1 cellular context compared by ENCODE assay signal in genomic region chr5:71013575-71013974, GRCh38.
TF ChIP-seq lines count a peak whose summit lies in the region.

No MANE protein-coding gene starts in this region.

TF ChIP-seq in HCT116, 20 proteins besides CTCF, POLR2A, EP300 and RAD21 (continued from another document):
- TF ChIP-seq, protein P1, sequence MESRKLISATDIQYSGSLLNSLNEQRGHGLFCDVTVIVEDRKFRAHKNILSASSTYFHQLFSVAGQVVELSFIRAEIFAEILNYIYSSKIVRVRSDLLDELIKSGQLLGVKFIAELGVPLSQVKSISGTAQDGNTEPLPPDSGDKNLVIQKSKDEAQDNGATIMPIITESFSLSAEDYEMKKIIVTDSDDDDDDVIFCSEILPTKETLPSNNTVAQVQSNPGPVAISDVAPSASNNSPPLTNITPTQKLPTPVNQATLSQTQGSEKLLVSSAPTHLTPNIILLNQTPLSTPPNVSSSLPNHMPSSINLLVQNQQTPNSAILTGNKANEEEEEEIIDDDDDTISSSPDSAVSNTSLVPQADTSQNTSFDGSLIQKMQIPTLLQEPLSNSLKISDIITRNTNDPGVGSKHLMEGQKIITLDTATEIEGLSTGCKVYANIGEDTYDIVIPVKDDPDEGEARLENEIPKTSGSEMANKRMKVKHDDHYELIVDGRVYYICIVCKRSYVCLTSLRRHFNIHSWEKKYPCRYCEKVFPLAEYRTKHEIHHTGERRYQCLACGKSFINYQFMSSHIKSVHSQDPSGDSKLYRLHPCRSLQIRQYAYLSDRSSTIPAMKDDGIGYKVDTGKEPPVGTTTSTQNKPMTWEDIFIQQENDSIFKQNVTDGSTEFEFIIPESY (IDR thresholded peaks at IDR 0.05; ENCODE audit: extremely low read depth, insufficient replicate concordance, low read length): no peak
- no peak for TF ChIP-seq POLR2AphosphoS5 (IDR thresholded peaks at IDR 0.05; ENCODE audit: low read depth, low read length)
- TF ChIP-seq SIN3A (IDR thresholded peaks at IDR 0.05; ENCODE audit: low read depth): no peak
- no peak for TF ChIP-seq SRF (IDR thresholded peaks at IDR 0.05; ENCODE audit: low read depth)
- no peak for TF ChIP-seq ZNF274 (IDR thresholded peaks at IDR 0.05; ENCODE audit: low read depth, low read length)
- no peak for TF ChIP-seq YY1 (IDR thresholded peaks at IDR 0.05; ENCODE audit: extremely low read depth, insufficient replicate concordance, low read depth, low read length)
- no peak for TF ChIP-seq REST (IDR thresholded peaks at IDR 0.05; ENCODE audit: low read depth)
- TF ChIP-seq EZH2phosphoT487 (IDR thresholded peaks at IDR 0.05; ENCODE audit: borderline replicate concordance): no peak
- TF ChIP-seq ELF1 (IDR thresholded peaks at IDR 0.05; ENCODE audit: borderline replicate concordance, low read depth): no peak
- TF ChIP-seq CEBPB (IDR thresholded peaks at IDR 0.05; ENCODE audit: low read depth): no peak
- TF ChIP-seq, protein P2, sequence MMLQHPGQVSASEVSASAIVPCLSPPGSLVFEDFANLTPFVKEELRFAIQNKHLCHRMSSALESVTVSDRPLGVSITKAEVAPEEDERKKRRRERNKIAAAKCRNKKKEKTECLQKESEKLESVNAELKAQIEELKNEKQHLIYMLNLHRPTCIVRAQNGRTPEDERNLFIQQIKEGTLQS (IDR thresholded peaks at IDR 0.05): no peak
